18 cellular contexts compared by ENCODE assay signal in the genomic region with DNA sequence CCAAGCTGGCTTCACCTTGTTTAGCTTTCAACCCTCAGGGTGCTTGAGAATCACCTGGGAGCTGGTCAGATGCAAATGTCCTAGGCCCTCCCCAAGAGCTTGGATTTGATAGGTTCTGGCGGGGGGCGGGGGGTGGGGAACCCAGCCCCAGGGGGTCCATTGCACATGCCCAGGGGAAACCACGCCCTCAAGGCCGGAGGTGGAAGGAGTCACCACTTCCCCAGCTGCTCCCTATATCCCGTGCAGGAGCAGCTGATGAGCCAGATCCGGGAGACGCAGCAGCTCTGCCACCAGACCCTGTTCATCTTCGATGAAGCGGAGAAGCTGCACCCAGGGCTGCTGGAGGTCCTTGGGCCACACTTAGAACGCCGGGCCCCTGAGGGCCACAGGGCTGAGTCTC. TPM values are rescaled to one million over a fixed set of nuclear protein-coding genes. Genes with fewer than 3 reads are reported as not detected.
DNase-seq lines count a peak whose midpoint lies in the region; FAIRE-seq and TF ChIP-seq lines count a peak whose summit lies in the region.
"Had no signal": no experiment of that assay in that cellular context is flagged by ENCODE, and none has a peak within 500 bp of the region (broad histone marks: within the 10 kb centered on the region; RNA-seq: fewer than 3 reads in every experiment).

No MANE protein-coding gene starts in this region.

- FAIRE-seq in urothelium cell line (lab: Jason Lieb, UNC) = no peak
- FAIRE-seq: endometrium, GM19239 had no signal

- H3K79me2 ChIP-seq in DOHH2 (ENCODE audit: control insufficient read depth, low read length) = peaks cover 87% of the 10 kb centered on the region

- H3K27ac ChIP-seq in DOHH2 (ENCODE audit: low read depth, low read length) (peak overlapping the region; percentile 64), uterus (no peak overlapping the region)

- H3K4me1 ChIP-seq in DOHH2 (ENCODE audit: control insufficient read depth, low read length) (peaks cover 61% of the 10 kb centered on the region), uterus (peaks cover 0 to 9% of the 10 kb centered on the region in 2 donors)

- H3K36me3 ChIP-seq in DOHH2 (ENCODE audit: control insufficient read depth, low read length) (peaks cover 87% of the 10 kb centered on the region), uterus (no peaks in the 10 kb centered on the region)

- intact Hi-C loops in uterus (cut with DNase I; ENCODE audit: low total_unique reads) = no loop called here

- no peak for TF ChIP-seq POLR2A in uterus (IDR thresholded peaks at IDR 0.05)

- peaks cover 4% of the 10 kb centered on the region for H3F3A ChIP-seq in DOHH2 (ENCODE audit: control insufficient read depth, insufficient read depth)

- peak overlapping the region; percentile 53 for H3K4me2 ChIP-seq in DOHH2 (ENCODE audit: low read length)

- H3K9me2 ChIP-seq in DOHH2 (replicated peaks; ENCODE audit: control insufficient read depth, low read length) = no peaks in the 10 kb centered on the region

- TF ChIP-seq CTCF in DOHH2 (IDR thresholded peaks at IDR 0.05; ENCODE audit: low read depth, low read length, poor library complexity, severe bottlenecking) = no peak
- TF ChIP-seq CTCF in uterus (IDR thresholded peaks at IDR 0.05) = no peak

- H4K20me1 ChIP-seq in DOHH2 (ENCODE audit: control insufficient read depth, insufficient read depth, low read depth, low read length) = peaks cover 14% of the 10 kb centered on the region; the same call in 1 of the 2 replicates

- DNase-seq in NCI-H2107 (lab: John Stamatoyannopoulos, UW) (peak; percentile 45), ecto neural progenitor cell (ENCODE audit: low spot score) (peak; percentile 52), myocyte (ENCODE audit: low read depth) (peak; percentile 72), superior temporal gyrus (ENCODE audit: extremely low spot score) (no peak), uterus (no peak), NCI-H1930 (lab: John Stamatoyannopoulos, UW) (no peak), urothelium cell line (ENCODE audit: low spot score) (no peak)
- DNase-seq: activated T-cell treated with anti-CD3 and anti-CD28 coated beads, Interleukin-2, amount 50 U/mL, for 24 hours; amniotic stem cell; CD4-positive, alpha-beta T cell; hippocampal formation; KBM-7; naive thymus-derived CD4-positive, alpha-beta T cell; SHP77 had no signal

- H3K4me3 ChIP-seq in DOHH2 (ENCODE audit: low read length) (peak overlapping the region; percentile 22), uterus (no peak overlapping the region)
- H3K4me3 ChIP-seq: skin epidermis had no signal

- no peaks in the 10 kb centered on the region for H3K9me3 ChIP-seq in DOHH2 (ENCODE audit: control insufficient read depth, insufficient read depth, low read length)
- no peaks in the 10 kb centered on the region for H3K9me3 ChIP-seq in uterus

- H3K27me3 ChIP-seq in DOHH2 (ENCODE audit: control insufficient read depth, low read length) (no peaks in the 10 kb centered on the region), uterus (no peaks in the 10 kb centered on the region)

RNA-seq across cellular contexts. Expression of a gene that starts 5.8 kb away (rescaled TPM):
- 64.2 and 94.8 TPM in 2 replicates for total RNA-seq in myocyte
- polyA plus RNA-seq in myocyte (2012) = 38.8 TPM
- 10 to 100 TPM in 2 of 4 donors, 1 to 10 TPM in 2; 5.9 to 43.3 (median 13.7) TPM for total RNA-seq in uterus

Comparison
In these comparisons a context has a peak if more than half of its experiments do, and no peak if none do; other contexts are left out.
1. DNase-seq: peak in NCI-H2107 (single experiment), ecto neural progenitor cell (single experiment) and myocyte (single experiment); none in superior temporal gyrus (single experiment), uterus (0 of 2), NCI-H1930 (0 of 2) and urothelium cell line (single experiment).